ENCODE assay signal across 27 cellular contexts in genomic region chr10:99700649-99701048, GRCh38.
"Had no signal": no experiment of that assay in that cellular context is flagged by ENCODE, and none has a peak within 500 bp of the region (broad histone marks: within the 10 kb centered on the region; RNA-seq: fewer than 3 reads in every experiment).

No MANE protein-coding gene starts in this region.

- H3K27ac Mint-ChIP-seq: activated B cell treated with CpG ODN at 0.5 μM for 24 hours; activated CD4-positive, alpha-beta memory T cell treated with anti-CD3 and anti-CD28 coated beads for 36 hours; activated CD4-positive, alpha-beta T cell treated with anti-CD3 and anti-CD28 coated beads, Interleukin-2, amount 10 ng/mL, durations not matched to agents 7 days and 5 days; activated naive CD4-positive, alpha-beta T cell treated with anti-CD3 and anti-CD28 coated beads, Interleukin-2, amount 10 ng/mL, durations not matched to agents 7 days and 5 days; activated naive CD8-positive, alpha-beta T cell treated with anti-CD3 and anti-CD28 coated beads for 36 hours; T-cell had no signal

- H3K27ac ChIP-seq: body of pancreas, Peyer's patch, RWPE1, SK-N-MC had no signal

- H3K4me1 Mint-ChIP-seq: activated B cell treated with CpG ODN at 0.5 μM for 24 hours; activated CD4-positive, alpha-beta T cell treated with anti-CD3 and anti-CD28 coated beads, Interleukin-2, amount 10 ng/mL, durations not matched to agents 7 days and 5 days; activated naive CD4-positive, alpha-beta T cell treated with anti-CD3 and anti-CD28 coated beads, Interleukin-2, amount 10 ng/mL, durations not matched to agents 7 days and 5 days; activated naive CD8-positive, alpha-beta T cell treated with anti-CD3 and anti-CD28 coated beads for 36 hours; central memory CD8-positive, alpha-beta T cell; T-cell had no signal

- H3K4me3 ChIP-seq: body of pancreas, Peyer's patch, SK-N-MC had no signal

- H3K9me3 Mint-ChIP-seq: activated B cell treated with CpG ODN at 0.5 μM for 24 hours; activated CD4-positive, alpha-beta memory T cell treated with anti-CD3 and anti-CD28 coated beads for 36 hours; activated CD4-positive, alpha-beta T cell treated with anti-CD3 and anti-CD28 coated beads, Interleukin-2, amount 10 ng/mL, durations not matched to agents 7 days and 5 days; activated naive CD4-positive, alpha-beta T cell treated with anti-CD3 and anti-CD28 coated beads, Interleukin-2, amount 10 ng/mL, durations not matched to agents 7 days and 5 days; activated naive CD8-positive, alpha-beta T cell treated with anti-CD3 and anti-CD28 coated beads for 36 hours; activated T-cell treated with anti-CD3 and anti-CD28 coated beads, Interleukin-2, amount 50 U/mL, for 4 hours; central memory CD8-positive, alpha-beta T cell; T-cell had no signal

- H3K27me3 ChIP-seq: body of pancreas, Peyer's patch had no signal

- H3K27me3 Mint-ChIP-seq: activated B cell treated with CpG ODN at 0.5 μM for 24 hours; activated CD4-positive, alpha-beta memory T cell treated with anti-CD3 and anti-CD28 coated beads for 36 hours; activated CD4-positive, alpha-beta T cell treated with anti-CD3 and anti-CD28 coated beads, Interleukin-2, amount 10 ng/mL, durations not matched to agents 7 days and 5 days; activated naive CD4-positive, alpha-beta T cell treated with anti-CD3 and anti-CD28 coated beads, Interleukin-2, amount 10 ng/mL, durations not matched to agents 7 days and 5 days; activated naive CD8-positive, alpha-beta T cell treated with anti-CD3 and anti-CD28 coated beads for 36 hours; central memory CD8-positive, alpha-beta T cell; T-cell had no signal

- DNase-seq: activated B cell treated with CpG ODN at 0.5 μM for 24 hours; activated CD4-positive, alpha-beta memory T cell treated with anti-CD3 and anti-CD28 coated beads for 36 hours; activated CD4-positive, alpha-beta T cell treated with anti-CD3 and anti-CD28 coated beads for 1 hour; activated CD4-positive, alpha-beta T cell treated with anti-CD3 and anti-CD28 coated beads, Interleukin-2, amount 10 ng/mL, durations not matched to agents 7 days and 5 days; activated CD8-positive, alpha-beta memory T cell treated with anti-CD3 and anti-CD28 coated beads for 24 hours; activated gamma-delta T cell; activated naive CD4-positive, alpha-beta T cell treated with anti-CD3 and anti-CD28 coated beads, Interleukin-2, amount 10 ng/mL, durations not matched to agents 7 days and 5 days; activated naive CD8-positive, alpha-beta T cell treated with anti-CD3 and anti-CD28 coated beads for 36 hours; activated T-cell treated with anti-CD3 and anti-CD28 coated beads, Interleukin-2, amount 50 U/mL, for 4 hours; aorta; body of pancreas; IMR-90; KBM-7; MM.1S; NCI-H146; NCI-H187 treated with DMSO at 0.1 percent for 48 hours; NCI-H2081 treated with DMSO at 0.1 percent for 48 hours; NCI-H446; NCI-H524; Peyer's patch; SHP77 treated with DMSO at 0.1 percent for 48 hours; T-cell; T-helper 2 cell; T1000 had no signal

- H3K4me3 Mint-ChIP-seq: activated B cell treated with CpG ODN at 0.5 μM for 24 hours; activated CD4-positive, alpha-beta memory T cell treated with anti-CD3 and anti-CD28 coated beads for 36 hours; activated CD4-positive, alpha-beta T cell treated with anti-CD3 and anti-CD28 coated beads, Interleukin-2, amount 10 ng/mL, durations not matched to agents 7 days and 5 days; activated naive CD4-positive, alpha-beta T cell treated with anti-CD3 and anti-CD28 coated beads, Interleukin-2, amount 10 ng/mL, durations not matched to agents 7 days and 5 days; activated naive CD8-positive, alpha-beta T cell treated with anti-CD3 and anti-CD28 coated beads for 36 hours; activated T-cell treated with anti-CD3 and anti-CD28 coated beads, Interleukin-2, amount 50 U/mL, for 4 hours; central memory CD8-positive, alpha-beta T cell; T-cell had no signal

- H3K4me1 ChIP-seq: Peyer's patch had no signal

- H3K9me3 ChIP-seq: body of pancreas, Peyer's patch had no signal
